Comparison of ENCODE assay signal across 8 cellular contexts in genomic region chr11:61482513-61482912, GRCh38. TPM values are rescaled to one million over a fixed set of nuclear protein-coding genes. Genes with fewer than 3 reads are reported as not detected.
A peak's percentile ranks its signal among the peaks of the same experiment; 100 is the strongest.
DNase-seq lines count a peak whose midpoint lies in the region; ATAC-seq, FAIRE-seq and TF ChIP-seq lines count a peak whose summit lies in the region.

No MANE protein-coding gene starts in this region.

- intact Hi-C loops in Calu3 (cut with micrococcal nuclease; ENCODE audit: unreplicated experiment): no loop called here
- intact Hi-C loops in activated T-helper 2 cell treated with anti-CD3 and anti-CD28 coated beads, Interferon-gamma antibody, Interleukin-2, Interleukin-4, amounts not matched to agents 10 μg/mL and 5 μg/mL and 100 μg/mL, durations not matched to agents 14 hours and 24 hours and 36 hours (cut with micrococcal nuclease): no loop called here

- H3K4me1 ChIP-seq in MM.1S (ENCODE audit: low read length): no peaks in the 10 kb centered on the region

- TF ChIP-seq CTCF in Calu3 (IDR thresholded peaks at IDR 0.05; ENCODE audit: unreplicated experiment) (peak; percentile 65), MM.1S (IDR thresholded peaks at IDR 0.05; ENCODE audit: low read length) (peak; percentile 64), astrocyte of the spinal cord (IDR thresholded peaks at IDR 0.05; ENCODE audit: low read depth, low read length) (peak; percentile 65), neural crest cell (conservative IDR thresholded peaks at IDR 0.05) (peak; percentile 60)

- H3K36me3 ChIP-seq in MM.1S (replicated peaks; ENCODE audit: insufficient read depth, low read length): no peaks in the 10 kb centered on the region

- H3K9me3 ChIP-seq in MM.1S (replicated peaks; ENCODE audit: insufficient read depth, low read length): no peaks in the 10 kb centered on the region

- H3K4me2 ChIP-seq in MM.1S (ENCODE audit: low read depth, low read length): no peak overlapping the region

- no peak for ATAC-seq in HG03280 (IDR thresholded peaks at IDR 0.05; ENCODE audit: unreplicated experiment)

- H3K4me1 Mint-ChIP-seq in Calu3 (ENCODE audit: low read depth, unreplicated experiment) (peaks cover 21% of the 10 kb centered on the region), neural crest cell (peaks cover 49% of the 10 kb centered on the region)
- peaks cover 3% of the 10 kb centered on the region for H3K4me1 Mint-ChIP-seq in activated T-helper 2 cell treated with anti-CD3 and anti-CD28 coated beads, Interferon-gamma antibody, Interleukin-2, Interleukin-4, amounts not matched to agents 10 μg/mL and 5 μg/mL and 100 μg/mL, durations not matched to agents 14 hours and 24 hours and 36 hours (ENCODE audit: low read depth)

- no peaks in the 10 kb centered on the region for H4K20me1 ChIP-seq in MM.1S (ENCODE audit: insufficient read depth, low read length)

- no peak overlapping the region for H3K4me3 Mint-ChIP-seq in Calu3 (ENCODE audit: low read depth, unreplicated experiment)
- H3K4me3 Mint-ChIP-seq in neural crest cell: no peak overlapping the region
- H3K4me3 Mint-ChIP-seq in activated T-helper 2 cell treated with anti-CD3 and anti-CD28 coated beads, Interferon-gamma antibody, Interleukin-2, Interleukin-4, amounts not matched to agents 10 μg/mL and 5 μg/mL and 100 μg/mL, durations not matched to agents 14 hours and 24 hours and 36 hours (ENCODE audit: low read depth): no peak overlapping the region

- H2AFZ ChIP-seq in MM.1S (ENCODE audit: low read length): no peak overlapping the region

- DNase-seq in Calu3: peak; percentile 57
- DNase-seq in MM.1S: no peak
- no peak for DNase-seq in astrocyte of the spinal cord (ENCODE audit: low read depth, low spot score)
- DNase-seq in neural crest cell (ENCODE audit: low read depth, low spot score): peak; percentile 67
- DNase-seq in RCC 7860 (ENCODE audit: low spot score): no peak
- no peak for DNase-seq in activated T-helper 2 cell treated with anti-CD3 and anti-CD28 coated beads, Interferon-gamma antibody, Interleukin-2, Interleukin-4, amounts not matched to agents 10 μg/mL and 5 μg/mL and 100 μg/mL, durations not matched to agents 14 hours and 24 hours and 36 hours (ENCODE audit: low spot score)
- DNase-seq in A172 (ENCODE audit: low spot score): no peak

- BruUV-seq in Calu3 (replicated peaks; lab: Mats Ljungman, UMichigan): no TSS peak

- CTCF ChIA-PET in Calu3 (lab: Charles Lee): interaction anchor here (0.6 to 1.1 kb wide), 4 partner anchors 26 to 1142 kb away, joined by 3 to 4 read pairs (median 3); no protein-coding TSS in a partner anchor

- H3K9ac ChIP-seq in MM.1S (ENCODE audit: low read length): no peak overlapping the region

- H3K36me3 Mint-ChIP-seq in Calu3 (ENCODE audit: insufficient read depth, unreplicated experiment): no peaks in the 10 kb centered on the region
- H3K36me3 Mint-ChIP-seq in neural crest cell (ENCODE audit: low read depth): no peaks in the 10 kb centered on the region
- no peaks in the 10 kb centered on the region for H3K36me3 Mint-ChIP-seq in activated T-helper 2 cell treated with anti-CD3 and anti-CD28 coated beads, Interferon-gamma antibody, Interleukin-2, Interleukin-4, amounts not matched to agents 10 μg/mL and 5 μg/mL and 100 μg/mL, durations not matched to agents 14 hours and 24 hours and 36 hours (ENCODE audit: low read depth)

- no peaks in the 10 kb centered on the region for H3F3A ChIP-seq in MM.1S (ENCODE audit: insufficient read depth, low read length)

- FAIRE-seq in RCC 7860 (lab: Jason Lieb, UNC): no peak

- H3K27me3 ChIP-seq in MM.1S (replicated peaks; ENCODE audit: insufficient read depth, low read length): peaks cover 83% of the 10 kb centered on the region

- H3K27ac Mint-ChIP-seq in Calu3 (ENCODE audit: unreplicated experiment) (no peak overlapping the region), neural crest cell (ENCODE audit: unreplicated experiment) (no peak overlapping the region)
- H3K27ac Mint-ChIP-seq in activated T-helper 2 cell treated with anti-CD3 and anti-CD28 coated beads, Interferon-gamma antibody, Interleukin-2, Interleukin-4, amounts not matched to agents 10 μg/mL and 5 μg/mL and 100 μg/mL, durations not matched to agents 14 hours and 24 hours and 36 hours: no peak overlapping the region

- no peaks in the 10 kb centered on the region for H3K9me2 ChIP-seq in MM.1S (replicated peaks; ENCODE audit: insufficient read depth, low read length)

- H3K4me3 ChIP-seq in MM.1S (ENCODE audit: low read length) (no peak overlapping the region), astrocyte of the spinal cord (ENCODE audit: low read depth, low read length) (no peak overlapping the region)

- H3K9me3 Mint-ChIP-seq in Calu3 (ENCODE audit: low read depth, unreplicated experiment) (no peaks in the 10 kb centered on the region), neural crest cell (no peaks in the 10 kb centered on the region)
- no peaks in the 10 kb centered on the region for H3K9me3 Mint-ChIP-seq in activated T-helper 2 cell treated with anti-CD3 and anti-CD28 coated beads, Interferon-gamma antibody, Interleukin-2, Interleukin-4, amounts not matched to agents 10 μg/mL and 5 μg/mL and 100 μg/mL, durations not matched to agents 14 hours and 24 hours and 36 hours

- H3K79me2 ChIP-seq in MM.1S (ENCODE audit: low read length): no peaks in the 10 kb centered on the region

- in situ Hi-C loops in astrocyte of the spinal cord (cut with HindIII; ENCODE audit: low sequenced_read_pairs): no loop called here

- no peak overlapping the region for H3K27ac ChIP-seq in MM.1S (ENCODE audit: low read length)

- H3K27me3 Mint-ChIP-seq in Calu3 (ENCODE audit: unreplicated experiment): peaks cover 41% of the 10 kb centered on the region
- no peaks in the 10 kb centered on the region for H3K27me3 Mint-ChIP-seq in neural crest cell (ENCODE audit: low read depth)
- H3K27me3 Mint-ChIP-seq in activated T-helper 2 cell treated with anti-CD3 and anti-CD28 coated beads, Interferon-gamma antibody, Interleukin-2, Interleukin-4, amounts not matched to agents 10 μg/mL and 5 μg/mL and 100 μg/mL, durations not matched to agents 14 hours and 24 hours and 36 hours (ENCODE audit: low read depth): no peaks in the 10 kb centered on the region

RNA-seq across cellular contexts. Expression of gene LRRC10B, which starts 26.0 kb away (rescaled TPM):
- total RNA-seq in Calu3 (2022) (not detected in 2 replicates), neural crest cell (2.8 and 2.9 TPM in 2 replicates)
- 0.07 and 0.11 TPM in 2 replicates for total RNA-seq in activated T-helper 2 cell treated with anti-CD3 and anti-CD28 coated beads, Interferon-gamma antibody, Interleukin-2, Interleukin-4, amounts not matched to agents 10 μg/mL and 5 μg/mL and 100 μg/mL, durations not matched to agents 14 hours and 24 hours and 36 hours
- total RNA-seq in A172 (2014; rRNA removed; shearing (Covaris generic)): not detected in 2 replicates

RNA-seq across cellular contexts. Expression of gene SDHAF2, which starts 52.6 kb away (rescaled TPM):
- total RNA-seq in Calu3 (2022) (41.9 and 42.1 TPM in 2 replicates), neural crest cell (33.8 and 35.0 TPM in 2 replicates)
- total RNA-seq in activated T-helper 2 cell treated with anti-CD3 and anti-CD28 coated beads, Interferon-gamma antibody, Interleukin-2, Interleukin-4, amounts not matched to agents 10 μg/mL and 5 μg/mL and 100 μg/mL, durations not matched to agents 14 hours and 24 hours and 36 hours: 41.6 and 46.4 TPM in 2 replicates
- 40.3 and 40.6 TPM in 2 replicates for total RNA-seq in A172 (2014; rRNA removed; shearing (Covaris generic))

RNA-seq across cellular contexts. Expression of gene CPSF7, which starts 52.7 kb away (rescaled TPM):
- total RNA-seq in Calu3 (2022) (86.6 and 96.3 TPM in 2 replicates), neural crest cell (144 and 150 TPM in 2 replicates)
- total RNA-seq in activated T-helper 2 cell treated with anti-CD3 and anti-CD28 coated beads, Interferon-gamma antibody, Interleukin-2, Interleukin-4, amounts not matched to agents 10 μg/mL and 5 μg/mL and 100 μg/mL, durations not matched to agents 14 hours and 24 hours and 36 hours: 123 and 135 TPM in 2 replicates
- total RNA-seq in A172 (2014; rRNA removed; shearing (Covaris generic)): 26.9 and 34.3 TPM in 2 replicates

Comparison
In these comparisons a context has a peak if more than half of its experiments do, and no peak if none do; other contexts are left out.
1. DNase-seq: peak in Calu3 (single experiment) and neural crest cell (single experiment); none in MM.1S (single experiment), astrocyte of the spinal cord (single experiment), RCC 7860 (single experiment), activated T-helper 2 cell treated with anti-CD3 and anti-CD28 coated beads, Interferon-gamma antibody, Interleukin-2, Interleukin-4, amounts not matched to agents 10 μg/mL and 5 μg/mL and 100 μg/mL, durations not matched to agents 14 hours and 24 hours and 36 hours (single experiment) and A172 (single experiment).
2. Peak in every context shown above with its lines, with median percentiles within 50 percentile points of each other: CTCF ChIP-seq.